33 cellular contexts compared by ENCODE assay signal in genomic region chr6:68654134-68654533, GRCh38. TPM values are rescaled to one million over a fixed set of nuclear protein-coding genes. Genes with fewer than 3 reads are reported as not detected.
"Had no signal": no experiment of that assay in that cellular context is flagged by ENCODE, and none has a peak within 500 bp of the region (broad histone marks: within the 10 kb centered on the region; RNA-seq: fewer than 3 reads in every experiment).

No MANE protein-coding gene starts in this region.

- H3K4me1 ChIP-seq: body of pancreas, esophagus squamous epithelium, left lung, vagina had no signal

- H3K27me3 Mint-ChIP-seq: activated naive CD8-positive, alpha-beta T cell treated with anti-CD3 and anti-CD28 coated beads for 36 hours; progenitor cell of endocrine pancreas had no signal

- DNase-seq: activated CD4-positive, alpha-beta memory T cell treated with anti-CD3 and anti-CD28 coated beads for 36 hours; activated CD4-positive, alpha-beta T cell treated with anti-CD3 and anti-CD28 coated beads, Interleukin-2, amount 10 ng/mL, durations not matched to agents 24 days and 14 days; activated CD4-positive, CD25-positive, alpha-beta regulatory T cell treated with anti-CD3 and anti-CD28 coated beads, Interleukin-2, amount 50 U/mL, for 72 hours; activated CD8-positive, alpha-beta memory T cell treated with anti-CD3 and anti-CD28 coated beads, Interleukin-2, amount 50 U/mL, for 4 hours; activated effector memory CD4-positive, alpha-beta T cell treated with anti-CD3 and anti-CD28 coated beads, Interleukin-2, amount 50 U/mL, for 16 hours; activated naive CD4-positive, alpha-beta T cell treated with anti-CD3 and anti-CD28 coated beads for 36 hours; activated naive CD8-positive, alpha-beta T cell treated with anti-CD3 and anti-CD28 coated beads for 36 hours; activated T-cell treated with anti-CD3 and anti-CD28 coated beads, Interleukin-2, amount 50 U/mL, for 1 hour; adrenal gland; aorta; body of pancreas; cerebellar nuclear complex; esophagus squamous epithelium; foreskin melanocyte; left lung; mesendoderm; natural killer cell; stimulated activated CD4-positive, alpha-beta T cell treated with anti-CD3 and anti-CD28 coated beads, Interleukin-12 subunit alpha, Interleukin-12 subunit beta, amount 100 ng/mL, for 4 hours; stimulated activated CD4-positive, alpha-beta T cell treated with anti-CD3 and anti-CD28 coated beads, Interleukin-4, amount 100 ng/mL, for 1 hour; stimulated activated naive CD8-positive, alpha-beta T cell treated with anti-CD3 and anti-CD28 coated beads, Interleukin-15, Interleukin-2, amounts not matched to agents 100 U/mL and 50 U/mL, for 24 hours; T-helper 9 cell had no signal

- H3K4me3 ChIP-seq: adrenal gland, body of pancreas, cardiac muscle cell, esophagus squamous epithelium, left lung, lung, skin epidermis, vagina had no signal

- H3K4me1 Mint-ChIP-seq: activated CD4-positive, alpha-beta T cell treated with anti-CD3 and anti-CD28 coated beads, Interleukin-2, amount 10 ng/mL, durations not matched to agents 24 days and 14 days; activated naive CD8-positive, alpha-beta T cell treated with anti-CD3 and anti-CD28 coated beads for 36 hours; natural killer cell had no signal

- H3K27ac Mint-ChIP-seq: activated CD4-positive, alpha-beta memory T cell treated with anti-CD3 and anti-CD28 coated beads for 36 hours; activated CD4-positive, alpha-beta T cell treated with anti-CD3 and anti-CD28 coated beads, Interleukin-2, amount 10 ng/mL, durations not matched to agents 24 days and 14 days; activated naive CD4-positive, alpha-beta T cell treated with anti-CD3 and anti-CD28 coated beads for 36 hours; activated naive CD8-positive, alpha-beta T cell treated with anti-CD3 and anti-CD28 coated beads for 36 hours; activated T-helper 1 cell treated with anti-CD3 and anti-CD28 coated beads, Interleukin-12 subunit alpha, Interleukin-12 subunit beta, Interleukin-2, Interleukin-4 antibody, amounts not matched to agents 30 ng/mL and 10 ng/mL and 1 ng/mL, durations not matched to agents 14 hours and 24 hours and 36 hours; natural killer cell; progenitor cell of endocrine pancreas; T-helper 1 cell treated with Interleukin-12 subunit alpha and Interleukin-12 subunit beta and Interleukin-4 antibody, amounts not matched to agents 30 μg/mL and 1 μg/mL, for 36 hours; type B pancreatic cell had no signal

- H3K27ac ChIP-seq: adrenal gland, body of pancreas, cardiac muscle cell, epithelial cell of prostate, esophagus squamous epithelium, left lung, skin epidermis, vagina had no signal

- H3K27me3 ChIP-seq: adrenal gland, body of pancreas, cardiac muscle cell, esophagus squamous epithelium, left lung, vagina had no signal

- H3K9me3 ChIP-seq: adrenal gland, body of pancreas, esophagus squamous epithelium, left lung, vagina had no signal

- H3K36me3 Mint-ChIP-seq: activated CD4-positive, alpha-beta memory T cell treated with anti-CD3 and anti-CD28 coated beads for 36 hours; activated naive CD8-positive, alpha-beta T cell treated with anti-CD3 and anti-CD28 coated beads for 36 hours; natural killer cell; type B pancreatic cell had no signal

- ATAC-seq: body of pancreas; left lung; natural killer cell; sciatic nerve; stimulated activated naive CD8-positive, alpha-beta T cell treated with anti-CD3 and anti-CD28 coated beads, Interleukin-15, Interleukin-2, amounts not matched to agents 100 U/mL and 50 U/mL, for 24 hours had no signal

- H3K4me3 Mint-ChIP-seq: activated CD4-positive, alpha-beta memory T cell treated with anti-CD3 and anti-CD28 coated beads for 36 hours; activated CD4-positive, alpha-beta T cell treated with anti-CD3 and anti-CD28 coated beads, Interleukin-2, amount 10 ng/mL, durations not matched to agents 24 days and 14 days; activated naive CD4-positive, alpha-beta T cell treated with anti-CD3 and anti-CD28 coated beads for 36 hours; activated naive CD8-positive, alpha-beta T cell treated with anti-CD3 and anti-CD28 coated beads for 36 hours; activated T-helper 1 cell treated with anti-CD3 and anti-CD28 coated beads, Interleukin-12 subunit alpha, Interleukin-12 subunit beta, Interleukin-2, Interleukin-4 antibody, amounts not matched to agents 30 ng/mL and 10 ng/mL and 1 ng/mL, durations not matched to agents 14 hours and 24 hours and 36 hours; natural killer cell; T-helper 1 cell treated with Interleukin-12 subunit alpha and Interleukin-12 subunit beta and Interleukin-4 antibody, amounts not matched to agents 30 μg/mL and 1 μg/mL, for 36 hours; type B pancreatic cell had no signal

- H3K9me3 Mint-ChIP-seq: activated CD4-positive, alpha-beta memory T cell treated with anti-CD3 and anti-CD28 coated beads for 36 hours; activated CD4-positive, alpha-beta T cell treated with anti-CD3 and anti-CD28 coated beads, Interleukin-2, amount 10 ng/mL, durations not matched to agents 24 days and 14 days; activated naive CD4-positive, alpha-beta T cell treated with anti-CD3 and anti-CD28 coated beads for 36 hours; activated naive CD8-positive, alpha-beta T cell treated with anti-CD3 and anti-CD28 coated beads for 36 hours; activated T-helper 1 cell treated with anti-CD3 and anti-CD28 coated beads, Interleukin-12 subunit alpha, Interleukin-12 subunit beta, Interleukin-2, Interleukin-4 antibody, amounts not matched to agents 30 ng/mL and 10 ng/mL and 1 ng/mL, durations not matched to agents 14 hours and 24 hours and 36 hours; T-helper 1 cell treated with Interleukin-12 subunit alpha and Interleukin-12 subunit beta and Interleukin-4 antibody, amounts not matched to agents 30 μg/mL and 1 μg/mL, for 36 hours; type B pancreatic cell had no signal

- H3K36me3 ChIP-seq: adrenal gland, cardiac muscle cell, esophagus squamous epithelium, left lung, vagina had no signal

RNA-seq across cellular contexts. Expression of gene ADGRB3, which starts 19.1 kb away (rescaled TPM):
- total RNA-seq: activated CD4-positive, alpha-beta memory T cell treated with anti-CD3 and anti-CD28 coated beads for 36 hours; activated CD4-positive, alpha-beta T cell treated with anti-CD3 and anti-CD28 coated beads, Interleukin-2, amount 10 ng/mL, durations not matched to agents 24 days and 14 days; activated CD8-positive, alpha-beta memory T cell treated with anti-CD3 and anti-CD28 coated beads for 36 hours; activated naive CD4-positive, alpha-beta T cell treated with anti-CD3 and anti-CD28 coated beads for 36 hours; activated naive CD8-positive, alpha-beta T cell treated with anti-CD3 and anti-CD28 coated beads for 36 hours; activated T-helper 1 cell treated with anti-CD3 and anti-CD28 coated beads, Interleukin-12 subunit alpha, Interleukin-12 subunit beta, Interleukin-2, Interleukin-4 antibody, amounts not matched to agents 30 ng/mL and 10 ng/mL and 1 ng/mL, durations not matched to agents 14 hours and 24 hours and 36 hours; natural killer cell; osteoblast had no signal
